In the genomic region with DNA sequence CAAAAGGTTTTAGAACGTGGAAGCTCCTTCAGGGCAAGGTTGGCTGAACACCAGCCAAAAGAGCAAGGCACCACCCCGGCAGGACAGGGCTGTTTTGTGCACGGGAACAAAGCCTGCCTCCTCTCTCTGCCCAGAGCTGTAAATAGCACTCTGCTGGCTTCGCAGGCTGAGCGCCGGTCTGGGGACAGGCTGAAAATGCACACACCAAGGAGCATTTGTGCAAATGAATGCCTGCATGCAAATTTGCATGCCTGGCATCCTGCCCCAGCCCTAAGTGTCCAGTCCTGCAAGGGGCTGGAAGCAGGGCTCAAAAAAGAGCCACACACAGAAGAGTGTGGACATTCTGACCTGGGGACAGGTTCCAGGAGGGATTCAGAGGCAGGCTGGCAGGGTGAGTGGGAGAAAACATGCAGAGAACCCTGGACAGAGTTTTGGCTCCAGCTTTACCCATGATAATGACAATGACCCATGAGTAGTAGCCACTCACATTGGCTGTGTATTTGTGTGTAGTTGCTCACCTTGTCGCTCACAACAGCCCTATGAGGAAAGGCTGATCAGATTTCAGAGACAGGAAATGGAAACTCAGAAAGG, we compare ENCODE assay signal across 11 cellular contexts. TPM values are rescaled to one million over a fixed set of nuclear protein-coding genes. Genes with fewer than 3 reads are reported as not detected.
DNase-seq lines count a peak whose midpoint lies in the region; ATAC-seq and TF ChIP-seq lines count a peak whose summit lies in the region.
"Had no signal": no experiment of that assay in that cellular context is flagged by ENCODE, and none has a peak within 500 bp of the region (broad histone marks: within the 10 kb centered on the region; RNA-seq: fewer than 3 reads in every experiment).

No MANE protein-coding gene starts in this region.

- no peaks in the 10 kb centered on the region for H3K36me3 ChIP-seq in MG63
- H3K36me3 ChIP-seq: uterus had no signal

- no peak overlapping the region for H4K5ac ChIP-seq in H9 (ENCODE audit: insufficient read length, low read depth, low read length)

- H3K14ac ChIP-seq in H9 (ENCODE audit: insufficient read depth, low read length): no peak overlapping the region

- H2AK5ac ChIP-seq in H9 (ENCODE audit: insufficient read length, low read length): no peak overlapping the region

- H3K56ac ChIP-seq in H9 (ENCODE audit: insufficient read length, low read depth, low read length): no peak overlapping the region

- no peak overlapping the region for H4K8ac ChIP-seq in H9 (replicated peaks; ENCODE audit: insufficient read length, low read depth, low read length)

- no peaks in the 10 kb centered on the region for H3K27me3 ChIP-seq in H9 (ENCODE audit: insufficient read depth, low read length)
- no peaks in the 10 kb centered on the region for H3K27me3 ChIP-seq in right cardiac atrium (ENCODE audit: control insufficient read depth, insufficient read depth)
- H3K27me3 ChIP-seq in MG63: peaks cover 2% of the 10 kb centered on the region
- H3K27me3 ChIP-seq: uterus had no signal

- H3K4ac ChIP-seq in H9 (ENCODE audit: low read depth, low read length): no peak overlapping the region

- H3K4me3 ChIP-seq in right cardiac atrium (ENCODE audit: low read length) (no peak overlapping the region), MG63 (no peak overlapping the region)
- H3K4me3 ChIP-seq: uterus had no signal

- H3K9ac ChIP-seq in H9 (ENCODE audit: extremely low read depth, insufficient read length, low read length): no peak overlapping the region

- no peak overlapping the region for H3K18ac ChIP-seq in H9 (ENCODE audit: insufficient read length, low read depth, low read length)

- peak overlapping the region in 2 of 3 experiments; percentile 57 to 93; a peak in 3 of 7 replicates for H3K27ac Mint-ChIP-seq in H9
- H3K27ac Mint-ChIP-seq: naive thymus-derived CD4-positive, alpha-beta T cell; T-helper 2 cell treated with Interferon-gamma antibody and Interleukin-4, amounts not matched to agents 5 μg/mL and 100 μg/mL, for 36 hours had no signal

- H2BK20ac ChIP-seq in H9 (ENCODE audit: low read depth, low read length, poor library complexity, severe bottlenecking): no peak overlapping the region

- H2BK120ac ChIP-seq in H9 (ENCODE audit: low read depth, low read length, poor library complexity, severe bottlenecking): no peak overlapping the region

- H3K27ac ChIP-seq in H9 (ENCODE audit: insufficient read length, low read depth, low read length) (no peak overlapping the region), right cardiac atrium (ENCODE audit: low read length) (peak overlapping the region; percentile 63)
- H3K27ac ChIP-seq: uterus had no signal

- no peaks in the 10 kb centered on the region for H3K9me3 ChIP-seq in H9 (ENCODE audit: control insufficient read depth, low read depth, low read length)
- no peaks in the 10 kb centered on the region for H3K9me3 ChIP-seq in right cardiac atrium (ENCODE audit: control insufficient read depth, low read length)
- peaks cover 9% of the 10 kb centered on the region for H3K9me3 ChIP-seq in MG63

- no peak overlapping the region for H2AFZ ChIP-seq in H9 (ENCODE audit: low read length)

- no peak overlapping the region for H3K4me2 ChIP-seq in H9 (ENCODE audit: insufficient read depth, insufficient read length, low read length)

- H3K4me3 Mint-ChIP-seq in H9: peak overlapping the region in 1 of 2 experiments; percentile 14; a peak in 1 of 5 replicates
- H3K4me3 Mint-ChIP-seq: naive thymus-derived CD4-positive, alpha-beta T cell; T-helper 2 cell treated with Interferon-gamma antibody and Interleukin-4, amounts not matched to agents 5 μg/mL and 100 μg/mL, for 36 hours had no signal

- ATAC-seq in right cardiac atrium: peak; percentile 69 to 89
- no peak for ATAC-seq in HG02981 (IDR thresholded peaks at IDR 0.05; ENCODE audit: unreplicated experiment)
- ATAC-seq in HG02885 (IDR thresholded peaks at IDR 0.05; ENCODE audit: poor library complexity, unreplicated experiment): no peak
- ATAC-seq: naive thymus-derived CD4-positive, alpha-beta T cell had no signal

- no peak for TF ChIP-seq CTCF in H9 (conservative IDR thresholded peaks at IDR 0.05)

- H3K27me3 Mint-ChIP-seq in H9 (ENCODE audit: low read depth): no peaks in the 10 kb centered on the region
- H3K27me3 Mint-ChIP-seq: naive thymus-derived CD4-positive, alpha-beta T cell had no signal

- no peaks in the 10 kb centered on the region for H3K79me1 ChIP-seq in H9 (ENCODE audit: insufficient read depth, low read depth, low read length, poor library complexity, severe bottlenecking)

- no peak overlapping the region for H4K91ac ChIP-seq in H9 (ENCODE audit: insufficient read length, low read depth, low read length)

- H3T11ph ChIP-seq in H9 (ENCODE audit: low read length): no peak overlapping the region

- intact Hi-C loops in right cardiac atrium (cut with DNase I) (no loop called here), posterior cingulate gyrus (cut with DNase I) (no loop called here)

- H2BK5ac ChIP-seq in H9 (ENCODE audit: insufficient read length, low read length): no peak overlapping the region

- no peaks in the 10 kb centered on the region for H3K79me2 ChIP-seq in H9 (ENCODE audit: insufficient read depth, low read length)

- H4K20me1 ChIP-seq in H9 (ENCODE audit: control insufficient read depth, insufficient read depth, insufficient read length): no peaks in the 10 kb centered on the region

- WGBS in H9 (ENCODE audit: extremely low coverage, insufficient read length, low lambda C conversion rate): no CpG with 5 or more reads among the region's 7 CpGs
- 28% methylated on average over 7 of the region's 7 CpGs for WGBS in right cardiac atrium

- DNase-seq in H9 (no peak), anterior cingulate cortex (lab: John Stamatoyannopoulos, UW) (peak in 55 of 58 donors; percentile 1 to 82 (median 44)), right cardiac atrium (peak; percentile 35 to 72 (median 71)), posterior cingulate gyrus (peak; percentile 27 to 93 (median 65)), MG63 (no peak)
- no peak for DNase-seq in stimulated activated CD8-positive, alpha-beta memory T cell treated with anti-CD3 and anti-CD28 coated beads, Interleukin-4, amount 100 ng/mL, for 48 hours
- DNase-seq: naive thymus-derived CD4-positive, alpha-beta T cell; uterus had no signal

- no peak overlapping the region for H2BK12ac ChIP-seq in H9 (ENCODE audit: insufficient read length, low read depth, low read length)

- H3K4me1 ChIP-seq in H9 (ENCODE audit: insufficient read depth, low read length) (no peaks in the 10 kb centered on the region; the same call in 1 of the 2 replicates), right cardiac atrium (ENCODE audit: control insufficient read depth, insufficient read depth, low read length) (no peaks in the 10 kb centered on the region)
- H3K4me1 ChIP-seq: uterus had no signal

- H3K9me3 Mint-ChIP-seq in H9: peaks cover 9 to 13% of the 10 kb centered on the region in 2 experiments

- peaks cover 16 to 24% of the 10 kb centered on the region in 2 experiments for H3K4me1 Mint-ChIP-seq in H9

- peaks cover 8 to 15% (median 10%) of the 10 kb centered on the region in 3 experiments; a peak in 6 of 7 replicates for H3K36me3 Mint-ChIP-seq in H9 (ENCODE audit: insufficient read depth in 1 of 3, low read depth in 3 of 3)

- no peak overlapping the region for H3K23ac ChIP-seq in H9 (ENCODE audit: insufficient read length, low read depth, low read length)

- no peak overlapping the region for H2BK15ac ChIP-seq in H9 (ENCODE audit: low read depth, low read length)

- H3K23me2 ChIP-seq in H9 (ENCODE audit: insufficient read length, low read depth, low read length, poor library complexity, severe bottlenecking): no peaks in the 10 kb centered on the region

RNA-seq across cellular contexts. Expression of gene ABAT, which starts 11.7 kb away (rescaled TPM):
- 6.2 and 7.3 TPM in 2 replicates for total RNA-seq in H9 (2021)
- 10 to 100 TPM; 12.3 to 42.4 (median 20.2) TPM for total RNA-seq in right cardiac atrium
- polyA plus RNA-seq in right cardiac atrium: 10.9 TPM
- total RNA-seq in MG63 (2014; rRNA removed; shearing (Covaris generic); ENCODE audit: low replicate concordance): 0.12 and 0.16 TPM in 2 replicates

Comparison
In these comparisons a context has a peak if more than half of its experiments do, and no peak if none do; other contexts are left out.
1. DNase-seq: peak in anterior cingulate cortex (55 of 58), right cardiac atrium (3 of 3) and posterior cingulate gyrus (10 of 10); none in H9 (single experiment), MG63 (single experiment) and stimulated activated CD8-positive, alpha-beta memory T cell treated with anti-CD3 and anti-CD28 coated beads, Interleukin-4, amount 100 ng/mL, for 48 hours (single experiment).
2. ATAC-seq: peak in right cardiac atrium (2 of 2); none in HG02981 (single experiment) and HG02885 (single experiment).